ENCODE assay signal across 8 cellular contexts in genomic region chr12:47903151-47903611, GRCh38. TPM values are rescaled to one million over a fixed set of nuclear protein-coding genes. Genes with fewer than 3 reads are reported as not detected.
A peak's percentile ranks its signal among the peaks of the same experiment; 100 is the strongest.
DNase-seq lines count a peak whose midpoint lies in the region; ATAC-seq and TF ChIP-seq lines count a peak whose summit lies in the region.

No MANE protein-coding gene starts in this region.

- ATAC-seq in left lung (peak; percentile 1), HG03565 (IDR thresholded peaks at IDR 0.05; ENCODE audit: unreplicated experiment) (no peak)

- DNase-seq in HCEC 1CT (peak; percentile 44), left lung (peak in 1 of 2 donors; percentile 61), GM19240 (ENCODE audit: insufficient read length, low spot score) (no peak), GOT3 (lab: John Stamatoyannopoulos, UW) (no peak), NCI-H2081 (lab: John Stamatoyannopoulos, UW) (no peak)
- DNase-seq in activated T-helper 1 cell treated with anti-CD3 and anti-CD28 coated beads, Interleukin-12 subunit alpha, Interleukin-12 subunit beta, Interleukin-2, Interleukin-4 antibody, amounts not matched to agents 30 ng/mL and 10 ng/mL and 1 ng/mL, durations not matched to agents 14 hours and 24 hours and 36 hours (ENCODE audit: low spot score) = no peak

- H3K36me3 ChIP-seq in BLaER1 (no peaks in the 10 kb centered on the region), left lung (peaks cover 0 to 15% of the 10 kb centered on the region in 2 donors)

- H3K4me1 ChIP-seq in BLaER1 (peaks cover 66% of the 10 kb centered on the region), left lung (peaks cover 38 to 62% of the 10 kb centered on the region in 2 donors)

- peak overlapping the region; percentile 100 for H3K4me3 Mint-ChIP-seq in activated T-helper 1 cell treated with anti-CD3 and anti-CD28 coated beads, Interleukin-12 subunit alpha, Interleukin-12 subunit beta, Interleukin-2, Interleukin-4 antibody, amounts not matched to agents 30 ng/mL and 10 ng/mL and 1 ng/mL, durations not matched to agents 14 hours and 24 hours and 36 hours

- H3K9ac ChIP-seq in BLaER1 = no peak overlapping the region

- H3K4me2 ChIP-seq in BLaER1 = peak overlapping the region; percentile 81

- peak overlapping the region; percentile 99 for H3K27ac Mint-ChIP-seq in activated T-helper 1 cell treated with anti-CD3 and anti-CD28 coated beads, Interleukin-12 subunit alpha, Interleukin-12 subunit beta, Interleukin-2, Interleukin-4 antibody, amounts not matched to agents 30 ng/mL and 10 ng/mL and 1 ng/mL, durations not matched to agents 14 hours and 24 hours and 36 hours

- intact Hi-C loops in activated T-helper 1 cell treated with anti-CD3 and anti-CD28 coated beads, Interleukin-12 subunit alpha, Interleukin-12 subunit beta, Interleukin-2, Interleukin-4 antibody, amounts not matched to agents 30 ng/mL and 10 ng/mL and 1 ng/mL, durations not matched to agents 14 hours and 24 hours and 36 hours (cut with micrococcal nuclease) = loop anchor here (5.0 kb wide), 1 partner anchor 196 kb away; the partner anchor contains the start of gene RPAP3
- intact Hi-C loops in left lung (cut with DNase I) = loop anchor here in 1 of 2 donors (10.0 kb wide), 1 partner anchor 52 kb away; no protein-coding TSS in a partner anchor

- H3K4me3 ChIP-seq in BLaER1 (peak overlapping the region; percentile 69; the same call in 1 of the 2 replicates), left lung (peak overlapping the region; percentile 62 to 72)

- H3K4me1 Mint-ChIP-seq in activated T-helper 1 cell treated with anti-CD3 and anti-CD28 coated beads, Interleukin-12 subunit alpha, Interleukin-12 subunit beta, Interleukin-2, Interleukin-4 antibody, amounts not matched to agents 30 ng/mL and 10 ng/mL and 1 ng/mL, durations not matched to agents 14 hours and 24 hours and 36 hours (ENCODE audit: low read depth) = peaks cover 68% of the 10 kb centered on the region

- H3K27me3 Mint-ChIP-seq in activated T-helper 1 cell treated with anti-CD3 and anti-CD28 coated beads, Interleukin-12 subunit alpha, Interleukin-12 subunit beta, Interleukin-2, Interleukin-4 antibody, amounts not matched to agents 30 ng/mL and 10 ng/mL and 1 ng/mL, durations not matched to agents 14 hours and 24 hours and 36 hours (ENCODE audit: insufficient read depth) = peaks cover 24% of the 10 kb centered on the region

- TF ChIP-seq CTCF in left lung (IDR thresholded peaks at IDR 0.05) = no peak

- no peaks in the 10 kb centered on the region for H3K9me3 Mint-ChIP-seq in activated T-helper 1 cell treated with anti-CD3 and anti-CD28 coated beads, Interleukin-12 subunit alpha, Interleukin-12 subunit beta, Interleukin-2, Interleukin-4 antibody, amounts not matched to agents 30 ng/mL and 10 ng/mL and 1 ng/mL, durations not matched to agents 14 hours and 24 hours and 36 hours

- H3K9me3 ChIP-seq in BLaER1 = no peaks in the 10 kb centered on the region
- no peaks in the 10 kb centered on the region for H3K9me3 ChIP-seq in left lung

- H3K27me3 ChIP-seq in BLaER1 (peaks cover 62% of the 10 kb centered on the region), left lung (peaks cover 0 to 46% of the 10 kb centered on the region in 2 donors)

- H3K36me3 Mint-ChIP-seq in activated T-helper 1 cell treated with anti-CD3 and anti-CD28 coated beads, Interleukin-12 subunit alpha, Interleukin-12 subunit beta, Interleukin-2, Interleukin-4 antibody, amounts not matched to agents 30 ng/mL and 10 ng/mL and 1 ng/mL, durations not matched to agents 14 hours and 24 hours and 36 hours (ENCODE audit: low read depth) = peaks cover 52% of the 10 kb centered on the region

- H4K20me1 ChIP-seq in BLaER1 = no peaks in the 10 kb centered on the region

- H3K27ac ChIP-seq in BLaER1 = no peak overlapping the region
- peak overlapping the region; percentile 75 to 92 for H3K27ac ChIP-seq in left lung

RNA-seq across cellular contexts. Expression of gene VDR, which starts 1.6 kb away (rescaled TPM):
- total RNA-seq in activated T-helper 1 cell treated with anti-CD3 and anti-CD28 coated beads, Interleukin-12 subunit alpha, Interleukin-12 subunit beta, Interleukin-2, Interleukin-4 antibody, amounts not matched to agents 30 ng/mL and 10 ng/mL and 1 ng/mL, durations not matched to agents 14 hours and 24 hours and 36 hours = 305 and 318 TPM in 2 replicates
- total RNA-seq in left lung = 10 to 100 TPM; 29.7 to 32.1 TPM
